In genomic region chr11:66344550-66345315, GRCh38 we compare ENCODE assay signal across 1 cellular context.
TF ChIP-seq lines count a peak whose summit lies in the region.

Gene BRMS1 (minus strand): TSS chr11:66345104. CDS start chr11:66342234, 2,870 bp downstream.

TF ChIP-seq in HepG2, 621 proteins besides CTCF, POLR2A, EP300 and RAD21 (continued from another document and continues in another):
- no peak for TF ChIP-seq ZNF407 (CRISPR knock-in tag; IDR thresholded peaks at IDR 0.05; ENCODE audit: not compliant biosample characterization)
- 0 out of 2 replicates have a peak, but pooled peaks have one; percentile 30 for TF ChIP-seq FOXO1 (CRISPR knock-in tag; IDR thresholded peaks at IDR 0.05)
- no peak for TF ChIP-seq ZBTB7B (CRISPR knock-in tag; IDR thresholded peaks at IDR 0.05)
- no peak; a peak in 1 of 4 replicates for TF ChIP-seq REST (IDR thresholded peaks at IDR 0.05; ENCODE audit: borderline replicate concordance in 1 of 2, low read depth in 1 of 2, low read length in 2 of 2)
- no peak for TF ChIP-seq ZNF180 (CRISPR knock-in tag; IDR thresholded peaks at IDR 0.05; ENCODE audit: borderline replicate concordance, low read depth)
- peak; percentile 95 for TF ChIP-seq ZBTB25 (CRISPR knock-in tag; IDR thresholded peaks at IDR 0.05)
- TF ChIP-seq ZBTB14 (CRISPR knock-in tag; IDR thresholded peaks at IDR 0.05): no peak; the same call in 1 of the 2 replicates
- TF ChIP-seq ZNF710 (CRISPR knock-in tag; IDR thresholded peaks at IDR 0.05; ENCODE audit: borderline replicate concordance): no peak
- no peak for TF ChIP-seq DNMT1 (CRISPR knock-in tag; IDR thresholded peaks at IDR 0.05)
- TF ChIP-seq ZNF382 (CRISPR knock-in tag; IDR thresholded peaks at IDR 0.05; ENCODE audit: borderline replicate concordance): no peak
- TF ChIP-seq ZNF790 (CRISPR knock-in tag; IDR thresholded peaks at IDR 0.05; ENCODE audit: borderline replicate concordance): no peak
- TF ChIP-seq ZFP90 (CRISPR knock-in tag; IDR thresholded peaks at IDR 0.05; ENCODE audit: borderline replicate concordance): peak; percentile 45
- TF ChIP-seq MYPOP (CRISPR knock-in tag; IDR thresholded peaks at IDR 0.05): no peak; the same call in 1 of the 2 replicates
- TF ChIP-seq ZNF740 (CRISPR knock-in tag; IDR thresholded peaks at IDR 0.05): no peak
- TF ChIP-seq SMARCE1 (IDR thresholded peaks at IDR 0.05; ENCODE audit: borderline replicate concordance): no peak
- peak; percentile 15; the same call in 1 of the 2 replicates for TF ChIP-seq ATF3 (CRISPR knock-in tag; IDR thresholded peaks at IDR 0.05)
- TF ChIP-seq ZNF484 (CRISPR knock-in tag; IDR thresholded peaks at IDR 0.05; ENCODE audit: borderline replicate concordance, low read depth): no peak
- peak; percentile 84; the same call in 1 of the 2 replicates for TF ChIP-seq ZSCAN9 (CRISPR knock-in tag; IDR thresholded peaks at IDR 0.05; ENCODE audit: borderline replicate concordance)
- 0 out of 2 replicates have a peak, but pooled peaks have one; percentile 48 for TF ChIP-seq ZBTB34 (CRISPR knock-in tag; IDR thresholded peaks at IDR 0.05)
- TF ChIP-seq NR1H2 (CRISPR knock-in tag; IDR thresholded peaks at IDR 0.05; ENCODE audit: borderline replicate concordance, low read depth): 0 out of 2 replicates have a peak, but pooled peaks have one; percentile 61
- no peak for TF ChIP-seq ZNF777 (CRISPR knock-in tag; IDR thresholded peaks at IDR 0.05)
- TF ChIP-seq BRF2 (CRISPR knock-in tag; IDR thresholded peaks at IDR 0.05): peak; percentile 42; the same call in 1 of the 2 replicates
- TF ChIP-seq ZNF264 (CRISPR knock-in tag; IDR thresholded peaks at IDR 0.05): peak; percentile 38; the same call in 1 of the 2 replicates
- peak; percentile 78; the same call in 1 of the 2 replicates for TF ChIP-seq ZNF335 (CRISPR knock-in tag; IDR thresholded peaks at IDR 0.05)
- TF ChIP-seq ZBTB7A (CRISPR knock-in tag; IDR thresholded peaks at IDR 0.05): no peak
- no peak; the same call in 1 of the 2 replicates for TF ChIP-seq ZNF430 (CRISPR knock-in tag; IDR thresholded peaks at IDR 0.05)
- no peak for TF ChIP-seq ZFP62 (CRISPR knock-in tag; IDR thresholded peaks at IDR 0.05)
- peak; percentile 51; the same call in 1 of the 2 replicates for TF ChIP-seq ISL2 (CRISPR knock-in tag; IDR thresholded peaks at IDR 0.05)
- no peak for TF ChIP-seq ZBTB26 (CRISPR knock-in tag; IDR thresholded peaks at IDR 0.05; ENCODE audit: borderline replicate concordance)
- no peak for TF ChIP-seq EEA1 (CRISPR knock-in tag; IDR thresholded peaks at IDR 0.05; ENCODE audit: borderline replicate concordance)
